In genomic region chr1:9242338-9242969, GRCh38 we compare ENCODE assay signal across 10 cellular contexts. TPM values are rescaled to one million over a fixed set of nuclear protein-coding genes. Genes with fewer than 3 reads are reported as not detected.
A peak's percentile ranks its signal among the peaks of the same experiment; 100 is the strongest.
DNase-seq lines count a peak whose midpoint lies in the region; ATAC-seq and TF ChIP-seq lines count a peak whose summit lies in the region.
"Had no signal": no experiment of that assay in that cellular context is flagged by ENCODE, and none has a peak within 500 bp of the region (broad histone marks: within the 10 kb centered on the region; RNA-seq: fewer than 3 reads in every experiment).

No MANE protein-coding gene starts in this region.

- H3K36me3 Mint-ChIP-seq in MCF 10A (ENCODE audit: insufficient read depth, unreplicated experiment), result peaks cover 12% of the 10 kb centered on the region
- H3K36me3 Mint-ChIP-seq in natural killer cell treated with Interleukin-12 subunit alpha and Interleukin-12 subunit beta and Interleukin-15 and Interleukin-18, amount 100 ng/mL, for 72 hours, result no peaks in the 10 kb centered on the region

- peak; percentile 53 for DNase-seq in MCF 10A (ENCODE audit: unreplicated experiment)
- no peak for DNase-seq in mammary epithelial cell
- DNase-seq in heart left ventricle, result peak; percentile 74 to 90 (median 80)
- DNase-seq in ovary, result peak; percentile 84 to 86 (median 84)
- DNase-seq in aorta, result peak; percentile 84 to 88
- DNase-seq in KBM-7, result no peak
- no peak for DNase-seq in NCI-H2107 treated with DMSO at 0.1 percent for 48 hours (lab: John Stamatoyannopoulos, UW; ENCODE audit: unreplicated experiment)
- DNase-seq in natural killer cell treated with Interleukin-12 subunit alpha and Interleukin-12 subunit beta and Interleukin-15 and Interleukin-18, amount 100 ng/mL, for 72 hours (ENCODE audit: low spot score), result no peak
- DNase-seq: activated CD4-positive, CD25-positive, alpha-beta regulatory T cell treated with anti-CD3 and anti-CD28 coated beads, Interleukin-2, amount 50 U/mL, for 72 hours had no signal

- no peaks in the 10 kb centered on the region for H3K27me3 ChIP-seq in mammary epithelial cell (ENCODE audit: insufficient read depth, low read length)
- H3K27me3 ChIP-seq in heart left ventricle, result no peaks in the 10 kb centered on the region
- H3K27me3 ChIP-seq in ovary, result no peaks in the 10 kb centered on the region
- H3K27me3 ChIP-seq in aorta (ENCODE audit: control insufficient read depth in 1 of 2, insufficient read depth in 2 of 2, low read length in 1 of 2), result no peaks in the 10 kb centered on the region

- BruUV-seq in MCF 10A (replicated peaks; lab: Mats Ljungman, UMichigan) (no TSS peak), mammary epithelial cell (replicated peaks; lab: Mats Ljungman, UMichigan) (no TSS peak)

- POLR2A ChIA-PET in MCF 10A (lab: Yijun Ruan, JAX), result interaction anchor here (0.7 kb wide), 1 partner anchor 68 kb away, joined by 3 read pairs; no protein-coding TSS in a partner anchor

- H3K9me3 ChIP-seq in mammary epithelial cell (replicated peaks; ENCODE audit: insufficient read depth, low read length), result no peaks in the 10 kb centered on the region
- no peaks in the 10 kb centered on the region for H3K9me3 ChIP-seq in heart left ventricle
- no peaks in the 10 kb centered on the region for H3K9me3 ChIP-seq in ovary
- H3K9me3 ChIP-seq in aorta (ENCODE audit: control insufficient read depth, low read length), result no peaks in the 10 kb centered on the region

- H3K4me1 ChIP-seq in mammary epithelial cell (ENCODE audit: insufficient read depth, low read length), result peaks cover 12% of the 10 kb centered on the region
- H3K4me1 ChIP-seq in heart left ventricle, result peaks cover 20 to 94% (median 60%) of the 10 kb centered on the region in 12 donors
- peaks cover 44% of the 10 kb centered on the region for H3K4me1 ChIP-seq in ovary (ENCODE audit: insufficient read depth)
- peaks cover 0 to 1% of the 10 kb centered on the region in 2 donors for H3K4me1 ChIP-seq in aorta (ENCODE audit: control insufficient read depth in 1 of 2, insufficient read depth in 2 of 2, low read length in 2 of 2)

- H3K4me2 ChIP-seq in mammary epithelial cell (ENCODE audit: insufficient read depth, low read depth, low read length), result no peak overlapping the region

- no peak overlapping the region for H3K4me3 Mint-ChIP-seq in MCF 10A (ENCODE audit: unreplicated experiment)
- no peak overlapping the region for H3K4me3 Mint-ChIP-seq in natural killer cell treated with Interleukin-12 subunit alpha and Interleukin-12 subunit beta and Interleukin-15 and Interleukin-18, amount 100 ng/mL, for 72 hours
- H3K4me3 Mint-ChIP-seq: B cell had no signal

- no peak overlapping the region for H3K4me3 ChIP-seq in mammary epithelial cell (replicated peaks in 1 of 3; ENCODE audit: insufficient read depth in 1 of 3, low read depth in 2 of 3, low read length in 3 of 3)
- peak overlapping the region in 9 of 12 donors; percentile 22 to 46 (median 32) for H3K4me3 ChIP-seq in heart left ventricle
- H3K4me3 ChIP-seq in ovary, result peak overlapping the region; percentile 20
- no peak overlapping the region for H3K4me3 ChIP-seq in aorta (ENCODE audit: low read length in 2 of 2)

- no peaks in the 10 kb centered on the region for H3K79me2 ChIP-seq in mammary epithelial cell (ENCODE audit: insufficient read depth, low read length)

- TF ChIP-seq EP300 in ovary (IDR thresholded peaks at IDR 0.05), result peak; percentile 17

- H3K27ac Mint-ChIP-seq in MCF 10A (ENCODE audit: low read depth, unreplicated experiment), result peak overlapping the region; percentile 79
- no peak overlapping the region for H3K27ac Mint-ChIP-seq in natural killer cell treated with Interleukin-12 subunit alpha and Interleukin-12 subunit beta and Interleukin-15 and Interleukin-18, amount 100 ng/mL, for 72 hours
- H3K27ac Mint-ChIP-seq: B cell had no signal

- CTCF ChIA-PET in MCF 10A (lab: Yijun Ruan, JAX), result interaction anchor here (0.6 to 0.9 kb wide), 2 partner anchors 9 to 41 kb away, joined by 3 read pairs; no protein-coding TSS in a partner anchor
- CTCF ChIA-PET in mammary epithelial cell (lab: Charles Lee; ENCODE audit: low non-redundant PET), result no interaction called here

- 87% methylated on average over 9 of the region's 10 CpGs for WGBS in mammary epithelial cell (ENCODE audit: low coverage, missing lambda C conversion rate)
- 40 to 56% (median 53%) methylated on average over 10 of the region's 10 CpGs for WGBS in heart left ventricle, 4 donors
- 11 to 14% (median 11%) methylated on average over 9 to 10 of the region's 10 CpGs for WGBS in ovary, 3 donors
- WGBS in aorta, 2 donors, result 8 to 11% methylated on average over 10 of the region's 10 CpGs

- H3K27ac ChIP-seq in mammary epithelial cell (ENCODE audit: insufficient read depth, low read depth, low read length) (no peak overlapping the region), heart left ventricle (peak overlapping the region; percentile 73 to 97 (median 86)), ovary (peak overlapping the region; percentile 53 to 78), aorta (ENCODE audit: low read depth in 1 of 2, low read length in 2 of 2) (peak overlapping the region in 1 of 2 donors; percentile 29)

- no peaks in the 10 kb centered on the region for H3K9me3 Mint-ChIP-seq in MCF 10A (ENCODE audit: unreplicated experiment)
- H3K9me3 Mint-ChIP-seq in natural killer cell treated with Interleukin-12 subunit alpha and Interleukin-12 subunit beta and Interleukin-15 and Interleukin-18, amount 100 ng/mL, for 72 hours, result no peaks in the 10 kb centered on the region

- intact Hi-C loops in MCF 10A (cut with micrococcal nuclease), result no loop called here
- intact Hi-C loops in mammary epithelial cell (cut with micrococcal nuclease), result no loop called here
- intact Hi-C loops in heart left ventricle (cut with DNase I), result no loop called here
- intact Hi-C loops in ovary (cut with DNase I), result no loop called here
- intact Hi-C loops in aorta (cut with DNase I), result no loop called here

- peaks cover 34% of the 10 kb centered on the region for H3K4me1 Mint-ChIP-seq in MCF 10A (ENCODE audit: insufficient read depth, unreplicated experiment)
- H3K4me1 Mint-ChIP-seq in natural killer cell treated with Interleukin-12 subunit alpha and Interleukin-12 subunit beta and Interleukin-15 and Interleukin-18, amount 100 ng/mL, for 72 hours (ENCODE audit: low read depth in 2 of 2), result peaks cover 40% of the 10 kb centered on the region in 2 donors

- H4K20me1 ChIP-seq in mammary epithelial cell (ENCODE audit: insufficient read depth, low read length), result no peaks in the 10 kb centered on the region

- H3K27me3 Mint-ChIP-seq in MCF 10A (ENCODE audit: insufficient read depth, unreplicated experiment), result no peaks in the 10 kb centered on the region
- peaks cover 0 to 2% of the 10 kb centered on the region in 2 donors for H3K27me3 Mint-ChIP-seq in natural killer cell treated with Interleukin-12 subunit alpha and Interleukin-12 subunit beta and Interleukin-15 and Interleukin-18, amount 100 ng/mL, for 72 hours
- H3K27me3 Mint-ChIP-seq: B cell had no signal

- H2AFZ ChIP-seq in mammary epithelial cell (ENCODE audit: low read depth, low read length), result no peak overlapping the region

- dilution Hi-C loops in mammary epithelial cell (cut with HindIII; ENCODE audit: low sequenced_read_pairs), result no loop called here

- TF ChIP-seq CTCF in MCF 10A (IDR thresholded peaks at IDR 0.05; ENCODE audit: unreplicated experiment) (no peak), mammary epithelial cell (conservative IDR thresholded peaks at IDR 0.05 in 1 of 2, IDR thresholded peaks at IDR 0.05 in 1 of 2; ENCODE audit: extremely low read depth in 1 of 2, insufficient read depth in 1 of 2, low read depth in 1 of 2, low read length in 2 of 2) (no peak), heart left ventricle (IDR thresholded peaks at IDR 0.05) (no peak), ovary (IDR thresholded peaks at IDR 0.05) (no peak)

- in situ Hi-C loops in mammary epithelial cell (cut with MboI; ENCODE audit: low sequenced_read_pairs in 2 of 2), result no loop called here
- in situ Hi-C loops in KBM-7 (cut with MboI; ENCODE audit: low pct_unique_long_range_greater_than_20kb, low sequenced_read_pairs), result no loop called here

- ATAC-seq in heart left ventricle, result peak; percentile 81 to 86 (median 82)
- peak; percentile 81 for ATAC-seq in aorta (ENCODE audit: low FRiP score)
- no peak for ATAC-seq in natural killer cell treated with Interleukin-12 subunit alpha and Interleukin-12 subunit beta and Interleukin-15 and Interleukin-18, amount 100 ng/mL, for 72 hours

- no peak overlapping the region for H3K9ac ChIP-seq in mammary epithelial cell (ENCODE audit: insufficient read depth, low read length)

- TF ChIP-seq POLR2A in heart left ventricle (IDR thresholded peaks at IDR 0.05) (no peak), ovary (IDR thresholded peaks at IDR 0.05) (no peak)

- H3K36me3 ChIP-seq in mammary epithelial cell (ENCODE audit: insufficient read depth, low read length) (no peaks in the 10 kb centered on the region), heart left ventricle (peaks cover 0 to 29% (median 16%) of the 10 kb centered on the region in 9 donors), ovary (no peaks in the 10 kb centered on the region), aorta (ENCODE audit: control insufficient read depth in 1 of 2, insufficient read depth in 2 of 2, low read length in 1 of 2) (no peaks in the 10 kb centered on the region)

RNA-seq across cellular contexts. Expression of gene H6PD, which starts 7.9 kb away (rescaled TPM):
- total RNA-seq in MCF 10A (2022) (23.6 and 28.7 TPM in 2 replicates), mammary epithelial cell (10 to 100 TPM; 12.6 to 18.0 TPM), heart left ventricle (10 to 100 TPM; 16.0 to 54.5 (median 27.9) TPM), ovary (100 to 1,000 TPM in 3 of 7 donors, 10 to 100 TPM in 4; 63.8 to 148 (median 91.3) TPM), aorta (10 to 100 TPM; 62.6 to 65.4 TPM)
- polyA plus RNA-seq in mammary epithelial cell (5.4 TPM), heart left ventricle (10 to 100 TPM; 11.0 to 15.7 TPM), ovary (10 to 100 TPM; 47.0 to 70.4 TPM), aorta (10 to 100 TPM in 1 of 2 donors, 1 to 10 TPM in 1; 4.8 to 17.9 TPM)
- 12.0 TPM for polyA minus RNA-seq in mammary epithelial cell
- 10 to 100 TPM; 14.1 to 15.1 TPM for total RNA-seq in natural killer cell treated with Interleukin-12 subunit alpha and Interleukin-12 subunit beta and Interleukin-15 and Interleukin-18, amount 100 ng/mL, for 72 hours

RNA-seq across cellular contexts. Expression of gene SPSB1, which starts 50.2 kb away (rescaled TPM):
- total RNA-seq in MCF 10A (2022) (8.2 and 16.2 TPM in 2 replicates), mammary epithelial cell (10 to 100 TPM; 18.2 to 56.7 TPM), heart left ventricle (10 to 100 TPM in 3 of 9 donors, 1 to 10 TPM in 6; 7.7 to 27.2 (median 9.2) TPM), ovary (10 to 100 TPM; 20.6 to 69.6 (median 34.4) TPM), aorta (10 to 100 TPM; 34.8 to 62.0 TPM)
- polyA plus RNA-seq in mammary epithelial cell (13.2 TPM), heart left ventricle (10 to 100 TPM in 1 of 2 donors, 1 to 10 TPM in 1; 7.0 to 10.9 TPM), ovary (10 to 100 TPM; 20.4 to 35.2 TPM), aorta (10 to 100 TPM; 21.2 to 36.8 TPM)
- 17.3 TPM for polyA minus RNA-seq in mammary epithelial cell
- total RNA-seq in natural killer cell treated with Interleukin-12 subunit alpha and Interleukin-12 subunit beta and Interleukin-15 and Interleukin-18, amount 100 ng/mL, for 72 hours, result 1 to 10 TPM in 1 of 2 donors, under 1 TPM in 1; 0.78 to 1.4 TPM

Comparison
In these comparisons a context has a peak if more than half of its experiments do, and no peak if none do; other contexts are left out.
1. DNase-seq: peak in MCF 10A (single experiment), heart left ventricle (5 of 5), ovary (5 of 5) and aorta (2 of 2); none in mammary epithelial cell (single experiment), KBM-7 (single experiment), NCI-H2107 treated with DMSO at 0.1 percent for 48 hours (single experiment) and natural killer cell treated with Interleukin-12 subunit alpha and Interleukin-12 subunit beta and Interleukin-15 and Interleukin-18, amount 100 ng/mL, for 72 hours (single experiment).
2. H3K4me3 ChIP-seq: peak in heart left ventricle (9 of 12) and ovary (single experiment); none in mammary epithelial cell (0 of 3) and aorta (0 of 2).
3. ATAC-seq: peak in heart left ventricle (4 of 4) and aorta (single experiment); none in natural killer cell treated with Interleukin-12 subunit alpha and Interleukin-12 subunit beta and Interleukin-15 and Interleukin-18, amount 100 ng/mL, for 72 hours (0 of 2).